In the genomic region with DNA sequence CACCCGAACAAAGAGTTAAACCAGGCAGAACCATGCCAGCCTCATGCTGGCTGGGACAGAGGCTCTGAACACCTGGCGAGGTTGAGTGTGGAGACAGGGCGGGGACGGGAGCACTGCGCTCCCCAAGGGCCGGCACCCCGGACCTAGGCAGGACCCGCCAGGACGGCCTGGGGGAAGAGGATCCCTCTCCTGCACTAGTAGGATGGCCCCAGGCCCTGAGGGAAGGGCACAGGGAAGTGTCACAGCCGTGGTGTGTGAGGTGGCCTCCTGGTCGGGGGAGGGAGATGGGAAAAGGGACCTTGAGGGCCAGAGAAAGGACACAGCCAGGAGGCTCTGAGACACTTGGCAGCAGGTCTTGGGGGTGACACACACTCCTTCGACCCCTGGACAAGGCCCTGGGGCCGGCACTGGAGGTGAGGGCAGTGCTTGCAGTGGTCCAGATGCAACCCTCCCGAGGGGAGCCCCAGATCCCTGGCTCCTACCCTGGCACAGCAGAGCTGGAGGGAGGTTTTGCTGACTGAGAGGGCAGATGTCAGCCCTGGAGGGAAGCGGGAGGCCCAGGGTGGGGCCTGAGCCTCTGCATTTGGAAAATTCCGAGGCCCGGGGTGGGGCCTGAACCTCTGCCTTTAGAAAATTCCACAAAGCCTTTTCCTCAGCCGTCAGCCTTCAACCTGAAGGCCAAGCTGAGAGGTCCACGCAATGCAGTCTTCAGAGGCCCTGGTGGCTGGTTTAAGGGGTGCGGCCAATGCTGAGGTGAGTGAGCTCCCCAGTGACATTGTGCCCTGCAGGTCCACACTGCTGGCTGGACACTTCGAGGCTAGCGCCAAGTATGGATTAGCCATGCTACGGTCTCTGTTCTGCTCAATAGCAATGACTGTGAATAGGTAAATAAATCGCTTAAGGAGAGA, we compare ENCODE assay signal across 1 cellular context.
TF ChIP-seq lines count a peak whose summit lies in the region.

No MANE protein-coding gene starts in this region.

TF ChIP-seq in H1, 55 proteins besides CTCF, POLR2A, EP300 and RAD21:
- TF ChIP-seq TBP (IDR thresholded peaks at IDR 0.05; ENCODE audit: low read depth, low read length) = no peak
- TF ChIP-seq EZH2 (IDR thresholded peaks at IDR 0.05; ENCODE audit: low read depth, low read length, severe bottlenecking) = no peak
- TF ChIP-seq RXRA (IDR thresholded peaks at IDR 0.05; ENCODE audit: insufficient read depth, low read depth, low read length) = no peak
- TF ChIP-seq CBX5 (IDR thresholded peaks at IDR 0.05; ENCODE audit: low read depth, low read length) = no peak
- TF ChIP-seq RNF2 (IDR thresholded peaks at IDR 0.05; ENCODE audit: borderline replicate concordance, low read depth, low read length, missing control alignments, poor library complexity, severe bottlenecking) = no peak
- TF ChIP-seq CREB1 (IDR thresholded peaks at IDR 0.05) = no peak
- TF ChIP-seq KDM1A (IDR thresholded peaks at IDR 0.05; ENCODE audit: borderline replicate concordance, low read length) = no peak
- TF ChIP-seq EGR1 (IDR thresholded peaks at IDR 0.05; ENCODE audit: borderline replicate concordance, low read depth, low read length) = no peak
- no peak for TF ChIP-seq HDAC2 (IDR thresholded peaks at IDR 0.05; ENCODE audit: borderline replicate concordance in 1 of 2, low read depth in 2 of 2, low read length in 2 of 2)
- no peak for TF ChIP-seq RBBP5 (IDR thresholded peaks at IDR 0.05; ENCODE audit: borderline replicate concordance, low read depth, low read length)
- TF ChIP-seq POU5F1 (IDR thresholded peaks at IDR 0.05; ENCODE audit: low read depth, low read length) = no peak
- TF ChIP-seq NANOG (IDR thresholded peaks at IDR 0.05; ENCODE audit: insufficient read depth, low read depth, low read length, poor library complexity, severe bottlenecking) = no peak
